ENCODE assay signal across 9 cellular contexts in the genomic region with DNA sequence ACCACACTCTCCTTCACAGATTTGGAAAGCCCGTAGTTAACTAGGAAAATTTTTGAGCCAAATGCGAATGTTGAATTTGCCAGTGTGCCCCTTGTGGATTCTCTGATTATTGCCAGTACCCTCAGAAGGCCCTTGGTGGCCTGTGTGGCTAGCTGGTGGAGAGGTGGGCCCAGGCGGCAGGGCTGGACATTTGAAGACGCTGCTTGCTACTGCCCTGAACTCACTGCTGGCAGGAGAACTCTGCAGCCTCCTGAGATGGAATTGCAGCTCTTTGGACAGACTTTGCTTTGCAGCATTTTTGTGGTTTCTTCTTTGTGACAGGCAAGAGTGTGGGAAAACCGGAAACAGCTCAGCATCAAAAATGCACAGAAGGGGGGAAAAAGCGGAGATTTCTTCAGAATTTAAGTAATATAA.
A peak's percentile ranks its signal among the peaks of the same experiment; 100 is the strongest.
DNase-seq lines count a peak whose midpoint lies in the region; ATAC-seq and TF ChIP-seq lines count a peak whose summit lies in the region.
"Had no signal": no experiment of that assay in that cellular context is flagged by ENCODE, and none has a peak within 500 bp of the region (broad histone marks: within the 10 kb centered on the region; RNA-seq: fewer than 3 reads in every experiment).

No MANE protein-coding gene starts in this region.

- no peaks in the 10 kb centered on the region for H3K79me2 ChIP-seq in OCI-LY3 (ENCODE audit: low read length)

- peaks cover 1% of the 10 kb centered on the region; the same call in 1 of the 2 replicates for H3K4me1 ChIP-seq in OCI-LY3 (ENCODE audit: low read length)
- H3K4me1 ChIP-seq in ascending aorta = no peaks in the 10 kb centered on the region

- H3K27me3 ChIP-seq in GM06990 (replicated peaks; ENCODE audit: control insufficient read depth, insufficient read depth, low read length) (no peaks in the 10 kb centered on the region), OCI-LY3 (ENCODE audit: low read depth, low read length) (no peaks in the 10 kb centered on the region), ascending aorta (no peaks in the 10 kb centered on the region)

- H3K27ac ChIP-seq in OCI-LY3 (ENCODE audit: low read length) = no peak overlapping the region
- H3K27ac ChIP-seq in ascending aorta = no peak overlapping the region

- no peak overlapping the region for H3K4me2 ChIP-seq in OCI-LY3 (ENCODE audit: low read length)

- H4K20me1 ChIP-seq in OCI-LY3 (ENCODE audit: insufficient read depth, low read length) = no peaks in the 10 kb centered on the region

- no peak overlapping the region for H2AFZ ChIP-seq in OCI-LY3 (ENCODE audit: low read depth, low read length)

- H3K4me3 ChIP-seq in GM06990 (replicated peaks; ENCODE audit: low read depth, low read length) = no peak overlapping the region
- H3K4me3 ChIP-seq in OCI-LY3 (ENCODE audit: low read length) = no peak overlapping the region
- H3K4me3 ChIP-seq in epithelial cell of esophagus (ENCODE audit: low read length) = no peak overlapping the region
- no peak overlapping the region for H3K4me3 ChIP-seq in retinal pigment epithelial cell (ENCODE audit: low read length)
- no peak overlapping the region for H3K4me3 ChIP-seq in ascending aorta

- H3K9ac ChIP-seq in OCI-LY3 (ENCODE audit: low read length) = no peak overlapping the region

- no peak for ATAC-seq in GM19023 (IDR thresholded peaks at IDR 0.05; ENCODE audit: unreplicated experiment)

- intact Hi-C loops in ascending aorta (cut with DNase I) = no loop called here

- TF ChIP-seq CTCF in GM06990 (IDR thresholded peaks at IDR 0.05; ENCODE audit: insufficient read depth, low read length, poor library complexity, severe bottlenecking) (peak; percentile 28), OCI-LY3 (IDR thresholded peaks at IDR 0.05; ENCODE audit: low read depth, low read length) (peak; percentile 26; the same call in 1 of the 2 replicates), epithelial cell of esophagus (IDR thresholded peaks at IDR 0.05; ENCODE audit: insufficient read depth, low read depth, low read length, missing control alignments) (peak; percentile 29), retinal pigment epithelial cell (conservative IDR thresholded peaks at IDR 0.05; ENCODE audit: low read depth, low read length) (peak; percentile 47), ascending aorta (IDR thresholded peaks at IDR 0.05) (peak in 1 of 3 experiments; percentile 35)

- DNase-seq in GM06990 (ENCODE audit: extremely low read depth, insufficient read length) (no peak), epithelial cell of esophagus (ENCODE audit: low read depth) (peak; percentile 43), retinal pigment epithelial cell (ENCODE audit: low read depth) (peak; percentile 79), ascending aorta (ENCODE audit: low spot score in 2 of 2) (no peak), NCI-H2196 (lab: John Stamatoyannopoulos, UW; ENCODE audit: unreplicated experiment) (no peak)
- DNase-seq in stimulated activated CD4-positive, alpha-beta T cell treated with anti-CD3 and anti-CD28 coated beads, Interleukin-4, amount 100 ng/mL, for 24 hours = no peak
- DNase-seq: NCI-H2081 had no signal

- H3K36me3 ChIP-seq in GM06990 (ENCODE audit: control insufficient read depth, insufficient read depth, low read length) (no peaks in the 10 kb centered on the region), OCI-LY3 (replicated peaks; ENCODE audit: low read depth, low read length) (peaks cover 6% of the 10 kb centered on the region), ascending aorta (peaks cover 0 to 6% of the 10 kb centered on the region in 2 donors)

- H3K9me3 ChIP-seq in OCI-LY3 (ENCODE audit: insufficient read depth, low read length) (no peaks in the 10 kb centered on the region), ascending aorta (no peaks in the 10 kb centered on the region)

Comparison
In these comparisons a context has a peak if more than half of its experiments do, and no peak if none do; other contexts are left out.
1. DNase-seq: peak in epithelial cell of esophagus (single experiment) and retinal pigment epithelial cell (single experiment); none in GM06990 (single experiment), ascending aorta (0 of 2), stimulated activated CD4-positive, alpha-beta T cell treated with anti-CD3 and anti-CD28 coated beads, Interleukin-4, amount 100 ng/mL, for 24 hours (single experiment) and NCI-H2196 (single experiment).